In the genomic region with DNA sequence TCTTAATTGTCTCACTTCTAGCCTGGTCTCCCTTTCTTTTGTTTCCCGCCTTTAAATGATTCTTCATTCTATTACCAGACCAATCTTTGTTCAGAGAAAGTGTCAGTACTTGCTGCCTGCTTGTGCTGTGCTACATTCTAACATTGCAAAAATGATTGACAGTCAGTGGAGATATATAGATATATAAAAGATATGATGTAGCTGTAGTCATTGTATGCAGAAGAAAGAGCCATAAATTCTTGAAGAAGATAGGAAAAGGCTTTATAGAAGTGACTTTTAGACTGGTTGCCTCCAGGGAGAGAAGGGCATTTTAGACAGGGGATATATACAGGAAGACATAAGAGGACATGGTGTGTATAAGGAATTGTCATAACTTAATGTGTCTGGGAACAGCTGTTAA, we compare ENCODE assay signal across 25 cellular contexts.
"Had no signal": no experiment of that assay in that cellular context is flagged by ENCODE, and none has a peak within 500 bp of the region (broad histone marks: within the 10 kb centered on the region; RNA-seq: fewer than 3 reads in every experiment).

No MANE protein-coding gene starts in this region.

- H3K27me3 Mint-ChIP-seq: activated CD4-positive, alpha-beta T cell treated with anti-CD3 and anti-CD28 coated beads, Interleukin-2, amount 10 ng/mL, durations not matched to agents 24 days and 14 days; activated CD8-positive, alpha-beta T cell treated with anti-CD3 and anti-CD28 coated beads for 36 hours; activated naive CD8-positive, alpha-beta T cell treated with anti-CD3 and anti-CD28 coated beads, Interleukin-2, amount 10 ng/mL, durations not matched to agents 7 days and 5 days; activated T-cell treated with anti-CD3 and anti-CD28 coated beads, Interleukin-2, amount 50 U/mL, for 24 hours had no signal

- H3K27ac Mint-ChIP-seq: activated CD4-positive, alpha-beta T cell treated with anti-CD3 and anti-CD28 coated beads, Interleukin-2, amount 10 ng/mL, durations not matched to agents 24 days and 14 days; activated CD8-positive, alpha-beta T cell treated with anti-CD3 and anti-CD28 coated beads for 36 hours; activated naive CD8-positive, alpha-beta T cell treated with anti-CD3 and anti-CD28 coated beads, Interleukin-2, amount 10 ng/mL, durations not matched to agents 7 days and 5 days; activated T-cell treated with anti-CD3 and anti-CD28 coated beads, Interleukin-2, amount 50 U/mL, for 24 hours; activated T-helper 1 cell treated with anti-CD3 and anti-CD28 coated beads, Interleukin-12 subunit alpha, Interleukin-12 subunit beta, Interleukin-2, Interleukin-4 antibody, amounts not matched to agents 30 ng/mL and 10 ng/mL and 1 ng/mL, durations not matched to agents 14 hours and 24 hours and 36 hours; T-helper 1 cell treated with Interleukin-12 subunit alpha and Interleukin-12 subunit beta and Interleukin-4 antibody, amounts not matched to agents 30 μg/mL and 1 μg/mL, for 36 hours; T-helper 2 cell treated with Interferon-gamma antibody and Interleukin-4, amounts not matched to agents 5 μg/mL and 100 μg/mL, for 36 hours had no signal

- H3K4me3 Mint-ChIP-seq: activated CD4-positive, alpha-beta T cell treated with anti-CD3 and anti-CD28 coated beads, Interleukin-2, amount 10 ng/mL, durations not matched to agents 24 days and 14 days; activated CD8-positive, alpha-beta T cell treated with anti-CD3 and anti-CD28 coated beads for 36 hours; activated naive CD8-positive, alpha-beta T cell treated with anti-CD3 and anti-CD28 coated beads, Interleukin-2, amount 10 ng/mL, durations not matched to agents 7 days and 5 days; activated T-cell treated with anti-CD3 and anti-CD28 coated beads, Interleukin-2, amount 50 U/mL, for 24 hours; activated T-helper 1 cell treated with anti-CD3 and anti-CD28 coated beads, Interleukin-12 subunit alpha, Interleukin-12 subunit beta, Interleukin-2, Interleukin-4 antibody, amounts not matched to agents 30 ng/mL and 10 ng/mL and 1 ng/mL, durations not matched to agents 14 hours and 24 hours and 36 hours; T-helper 1 cell treated with Interleukin-12 subunit alpha and Interleukin-12 subunit beta and Interleukin-4 antibody, amounts not matched to agents 30 μg/mL and 1 μg/mL, for 36 hours; T-helper 2 cell treated with Interferon-gamma antibody and Interleukin-4, amounts not matched to agents 5 μg/mL and 100 μg/mL, for 36 hours had no signal

- H3K27ac ChIP-seq: ascending aorta, cardiac muscle cell, SJSA1 had no signal

- H3K9me3 Mint-ChIP-seq: activated CD4-positive, alpha-beta T cell treated with anti-CD3 and anti-CD28 coated beads, Interleukin-2, amount 10 ng/mL, durations not matched to agents 24 days and 14 days had no signal

- FAIRE-seq: TTC549 had no signal

- H3K4me3 ChIP-seq: ascending aorta, cardiac muscle cell, SJSA1 had no signal

- DNase-seq: activated CD4-positive, alpha-beta T cell treated with anti-CD3 and anti-CD28 coated beads, Interleukin-2, amount 50 U/mL, for 4 hours; activated CD8-positive, alpha-beta T cell treated with anti-CD3 and anti-CD28 coated beads for 36 hours; activated effector memory CD4-positive, alpha-beta T cell treated with Interleukin-2 at 50 U/mL for 16 hours; activated naive CD4-positive, alpha-beta T cell treated with anti-CD3 and anti-CD28 coated beads, Interleukin-2, amount 50 U/mL, for 16 hours; activated naive CD8-positive, alpha-beta T cell treated with anti-CD3 and anti-CD28 coated beads, Interleukin-2, amount 10 ng/mL, durations not matched to agents 7 days and 5 days; activated T-cell treated with anti-CD3 and anti-CD28 coated beads, Interleukin-2, amount 50 U/mL, for 24 hours; amygdala; NCI-H1105 treated with DMSO at 0.1 percent for 48 hours; NCI-H1436; NCI-H1694; NCI-H1930; NCI-H2081 treated with DMSO at 0.1 percent for 48 hours; NCI-H345; NCI-H524 treated with DMSO at 0.1 percent for 48 hours; SHP77 treated with DMSO at 0.1 percent for 48 hours; SK-N-SH had no signal

- H3K36me3 ChIP-seq: ascending aorta, cardiac muscle cell had no signal

- H3K9me3 ChIP-seq: ascending aorta, SJSA1, SK-N-SH had no signal

- H3K27me3 ChIP-seq: ascending aorta, cardiac muscle cell, SJSA1 had no signal

- ATAC-seq: activated CD8-positive, alpha-beta T cell treated with anti-CD3 and anti-CD28 coated beads for 36 hours; Panc1 had no signal
